In genomic region chr14:102138535-102138934, GRCh38 we compare ENCODE assay signal across 8 cellular contexts. TPM values are rescaled to one million over a fixed set of nuclear protein-coding genes. Genes with fewer than 3 reads are reported as not detected.
DNase-seq lines count a peak whose midpoint lies in the region; ATAC-seq and TF ChIP-seq lines count a peak whose summit lies in the region.

No MANE protein-coding gene starts in this region.

- TF ChIP-seq CTCF in CD4-positive, alpha-beta T cell (IDR thresholded peaks at IDR 0.05) = no peak
- TF ChIP-seq CTCF in LNCaP clone FGC (IDR thresholded peaks at IDR 0.05; ENCODE audit: control insufficient read depth, extremely low read depth, insufficient read depth) (no peak), coronary artery (IDR thresholded peaks at IDR 0.05) (no peak), neural crest cell (conservative IDR thresholded peaks at IDR 0.05) (no peak)

- intact Hi-C loops in CD4-positive, alpha-beta T cell (cut with DNase I, micrococcal nuclease) = loop anchor here (2.0 to 5.0 kb wide), 6 partner anchors 52 to 454 kb away; partner anchors contain the start of genes ANKRD9 (in 1 of the 2), HSP90AA1 (in 1 of the 2), MOK (in 1 of the 2) and RCOR1 (in 1 of the 2)

- peaks cover 30% of the 10 kb centered on the region for H3K4me1 Mint-ChIP-seq in CD4-positive, alpha-beta T cell (ENCODE audit: low read depth)
- peaks cover 26% of the 10 kb centered on the region for H3K4me1 Mint-ChIP-seq in neural crest cell

- H3K4me3 Mint-ChIP-seq in CD4-positive, alpha-beta T cell = peak overlapping the region; percentile 100
- peak overlapping the region; percentile 100 for H3K4me3 Mint-ChIP-seq in neural crest cell

- H3K27ac Mint-ChIP-seq in CD4-positive, alpha-beta T cell = peak overlapping the region; percentile 99
- H3K27ac Mint-ChIP-seq in neural crest cell (ENCODE audit: unreplicated experiment) = no peak overlapping the region

- no peaks in the 10 kb centered on the region for H3K27me3 Mint-ChIP-seq in CD4-positive, alpha-beta T cell
- peaks cover 14% of the 10 kb centered on the region for H3K27me3 Mint-ChIP-seq in neural crest cell (ENCODE audit: low read depth)

- POLR2A ChIA-PET in CD4-positive, alpha-beta T cell (lab: Charles Lee) = interaction anchor here (2.6 kb wide), 1 partner anchor 51 kb away, joined by 12 read pairs; the partner anchor contains the start of gene HSP90AA1

- DNase-seq in CD4-positive, alpha-beta T cell = no peak
- no peak for DNase-seq in LNCaP clone FGC (ENCODE audit: low read depth)
- no peak for DNase-seq in coronary artery (ENCODE audit: low spot score)
- no peak for DNase-seq in neural crest cell (ENCODE audit: low read depth, low spot score)
- DNase-seq in HK-2 (ENCODE audit: unreplicated experiment) = no peak

- peaks cover 21% of the 10 kb centered on the region for H3K36me3 Mint-ChIP-seq in CD4-positive, alpha-beta T cell (ENCODE audit: low read depth)
- peaks cover 8% of the 10 kb centered on the region for H3K36me3 Mint-ChIP-seq in neural crest cell (ENCODE audit: low read depth)

- H3K27me3 ChIP-seq in CD4-positive, alpha-beta T cell (ENCODE audit: control insufficient read depth, insufficient read depth, low read length) = no peaks in the 10 kb centered on the region

- no peak overlapping the region for H3K27ac ChIP-seq in CD4-positive, alpha-beta T cell (ENCODE audit: low read depth, low read length)
- H3K27ac ChIP-seq in coronary artery = no peak overlapping the region

- peak overlapping the region; percentile 83 for H3K4me3 ChIP-seq in LNCaP clone FGC (ENCODE audit: low read depth, low read length)
- H3K4me3 ChIP-seq in coronary artery = peak overlapping the region; percentile 96

- H3K9me3 ChIP-seq in CD4-positive, alpha-beta T cell (ENCODE audit: control insufficient read depth, low read length) = no peaks in the 10 kb centered on the region

- H3K9me3 Mint-ChIP-seq in CD4-positive, alpha-beta T cell = no peaks in the 10 kb centered on the region
- peaks cover 2% of the 10 kb centered on the region for H3K9me3 Mint-ChIP-seq in neural crest cell

- CTCF ChIA-PET in CD4-positive, alpha-beta T cell (lab: Charles Lee) = interaction anchor here (1.8 kb wide), 1 partner anchor 176 kb away, joined by 6 read pairs; no protein-coding TSS in a partner anchor

- no peak for ATAC-seq in CD4-positive, alpha-beta T cell (ENCODE audit: poor library complexity)
- ATAC-seq in GM19023 (IDR thresholded peaks at IDR 0.05; ENCODE audit: unreplicated experiment) (no peak), GM21381 (IDR thresholded peaks at IDR 0.05; ENCODE audit: unreplicated experiment) (no peak), GM19397 (IDR thresholded peaks at IDR 0.05; ENCODE audit: unreplicated experiment) (no peak)

RNA-seq across cellular contexts. Expression of gene WDR20, which starts 1.2 kb away (rescaled TPM):
- 10 to 100 TPM; 40.1 to 41.2 TPM for total RNA-seq in CD4-positive, alpha-beta T cell
- total RNA-seq in neural crest cell = 28.2 and 30.2 TPM in 2 replicates

RNA-seq across cellular contexts. Expression of gene HSP90AA1, which starts 51.7 kb away (rescaled TPM):
- 100 to 1,000 TPM; 451 to 462 TPM for total RNA-seq in CD4-positive, alpha-beta T cell
- total RNA-seq in neural crest cell = 760 and 771 TPM in 2 replicates
